ENCODE assay signal across 20 cellular contexts in the genomic region with DNA sequence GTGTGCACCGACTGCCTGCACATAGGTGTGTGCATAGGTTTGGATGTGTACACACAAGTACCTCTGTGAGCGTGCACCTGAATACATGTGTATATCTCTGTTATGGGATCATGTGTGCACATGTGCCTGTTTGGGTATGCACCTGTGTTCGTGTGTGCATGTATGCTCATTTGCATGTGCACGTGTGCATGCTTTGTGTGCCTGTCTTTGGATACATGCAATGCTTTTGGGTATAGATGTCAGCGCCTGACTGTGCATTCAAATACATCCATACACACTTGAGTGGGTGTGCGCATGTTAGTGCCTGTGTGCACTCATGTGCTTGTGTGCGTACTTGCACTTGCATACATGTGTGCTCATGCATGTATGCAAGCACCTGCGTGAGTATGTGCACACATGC.
"Had no signal": no experiment of that assay in that cellular context is flagged by ENCODE, and none has a peak within 500 bp of the region (broad histone marks: within the 10 kb centered on the region; RNA-seq: fewer than 3 reads in every experiment).

No MANE protein-coding gene starts in this region.

- H3K9me3 ChIP-seq: MG63 had no signal

- DNase-seq: KBM-7, MG63, NCI-H1092, NCI-H1105 treated with DMSO at 0.1 percent for 48 hours, NCI-H1436, NCI-H187, NCI-H2029, NCI-H2081 treated with DMSO at 0.1 percent for 48 hours, NCI-H2171, NCI-H226, NCI-H446, NCI-H510A, NCI-H524 treated with DMSO at 0.1 percent for 48 hours, NCI-H69, NCI-H774, PC-3, SHP77 had no signal

- ATAC-seq: Panc1, PC-3, SK-N-SH treated with all-trans-retinoic acid at 6 μM for 48 hours had no signal

- H3K4me3 ChIP-seq: MG63 had no signal

- H3K27ac ChIP-seq: RWPE1 had no signal

- H3K36me3 ChIP-seq: MG63 had no signal
